24 cellular contexts compared by ENCODE assay signal in the genomic region with DNA sequence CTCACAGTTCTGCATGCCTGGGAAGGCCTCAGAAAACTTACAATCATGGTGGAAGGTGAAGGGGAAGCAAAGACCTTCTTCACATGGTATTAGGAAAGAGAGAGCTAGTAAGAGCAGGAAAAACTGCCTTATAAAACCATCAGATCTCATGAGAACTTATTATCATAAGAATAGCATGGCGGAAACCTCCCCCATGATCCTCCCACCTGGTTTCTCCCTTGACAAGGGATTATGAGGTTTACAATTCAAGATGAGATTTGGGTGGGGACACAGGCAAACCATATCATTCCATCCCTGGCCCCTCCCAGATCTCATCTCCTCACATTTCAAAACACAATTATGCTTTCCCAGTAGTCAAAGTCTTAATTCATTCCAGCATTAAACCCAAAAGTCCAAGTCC.
"Had no signal": no experiment of that assay in that cellular context is flagged by ENCODE, and none has a peak within 500 bp of the region (broad histone marks: within the 10 kb centered on the region; RNA-seq: fewer than 3 reads in every experiment).

No MANE protein-coding gene starts in this region.

- ATAC-seq: stimulated activated effector memory CD8-positive, alpha-beta T cell treated with anti-CD3 and anti-CD28 coated beads, Interleukin-12 subunit alpha, Interleukin-12 subunit beta, amount 100 ng/mL, for 72 hours; stimulated activated memory B cell treated with anti-CD40 and anti-IgM and Interleukin-4, amounts not matched to agents 10 μg/mL and 1 μg/mL and 100 μg/mL, for 72 hours; stimulated activated naive B cell treated with anti-CD40 and anti-IgM and Interleukin-4, amounts not matched to agents 10 μg/mL and 1 μg/mL and 100 μg/mL, for 72 hours; stimulated activated naive CD8-positive, alpha-beta T cell treated with anti-CD3 and anti-CD28 coated beads, Interleukin-15, amount 100 ng/mL, for 72 hours; stimulated activated naive CD8-positive, alpha-beta T cell treated with anti-CD3 and anti-CD28 coated beads, Interleukin-15, Interleukin-2, amounts not matched to agents 100 U/mL and 50 U/mL, for 24 hours; upper lobe of right lung had no signal

- DNase-seq: stimulated activated CD4-positive, alpha-beta T cell treated with anti-CD3 and anti-CD28 coated beads, Interleukin-2, amount 100 ng/mL, for 48 hours; stimulated activated CD4-positive, alpha-beta T cell treated with anti-CD3 and anti-CD28 coated beads, Interleukin-4, amount 100 ng/mL, for 1 hour; stimulated activated CD4-positive, alpha-beta T cell treated with anti-CD3 and anti-CD28 coated beads, Interleukin-4, amount 100 ng/mL, for 24 hours; stimulated activated CD4-positive, alpha-beta T cell treated with anti-CD3 and anti-CD28 coated beads, Interleukin-4, amount 100 ng/mL, for 4 hours; stimulated activated CD8-positive, alpha-beta memory T cell treated with anti-CD3 and anti-CD28 coated beads, Interleukin-4, amount 100 ng/mL, for 48 hours; stimulated activated naive B cell treated with anti-CD40 and anti-IgM and Interleukin-4, amounts not matched to agents 10 μg/mL and 1 μg/mL and 100 μg/mL, for 72 hours; stimulated activated naive CD4-positive, alpha-beta T cell; stimulated activated naive CD4-positive, alpha-beta T cell treated with Interleukin-2 at 50 U/mL for 16 hours; stimulated activated naive CD8-positive, alpha-beta T cell treated with anti-CD3 and anti-CD28 coated beads, Interleukin-15, amount 100 ng/mL, for 72 hours; stimulated activated naive CD8-positive, alpha-beta T cell treated with anti-CD3 and anti-CD28 coated beads, Interleukin-15, Interleukin-2, amounts not matched to agents 100 U/mL and 50 U/mL, for 24 hours; stomach; substantia nigra; testis; thyroid gland; tibial artery; transverse colon; trophoblast cell; upper lobe of left lung; upper lobe of right lung; uterus had no signal

- H3K36me3 Mint-ChIP-seq: stimulated activated effector memory CD8-positive, alpha-beta T cell treated with anti-CD3 and anti-CD28 coated beads, Interleukin-12 subunit alpha, Interleukin-12 subunit beta, amount 100 ng/mL, for 72 hours; stimulated activated memory B cell treated with anti-CD40 and anti-IgM and Interleukin-4, amounts not matched to agents 10 μg/mL and 1 μg/mL and 100 μg/mL, for 72 hours had no signal

- H3K9me3 Mint-ChIP-seq: stimulated activated effector memory CD8-positive, alpha-beta T cell treated with anti-CD3 and anti-CD28 coated beads, Interleukin-12 subunit alpha, Interleukin-12 subunit beta, amount 100 ng/mL, for 72 hours; stimulated activated memory B cell treated with anti-CD40 and anti-IgM and Interleukin-4, amounts not matched to agents 10 μg/mL and 1 μg/mL and 100 μg/mL, for 72 hours; stimulated activated naive CD8-positive, alpha-beta T cell treated with anti-CD3 and anti-CD28 coated beads, Interleukin-15, amount 100 ng/mL, for 72 hours; stimulated activated naive CD8-positive, alpha-beta T cell treated with anti-CD3 and anti-CD28 coated beads, Interleukin-15, Interleukin-2, amounts not matched to agents 100 ng/mL and 50 ng/mL, for 24 hours; type B pancreatic cell had no signal

- H3K4me3 Mint-ChIP-seq: stimulated activated effector memory CD8-positive, alpha-beta T cell treated with anti-CD3 and anti-CD28 coated beads, Interleukin-12 subunit alpha, Interleukin-12 subunit beta, amount 100 ng/mL, for 72 hours; stimulated activated memory B cell treated with anti-CD40 and anti-IgM and Interleukin-4, amounts not matched to agents 10 μg/mL and 1 μg/mL and 100 μg/mL, for 72 hours; stimulated activated naive B cell treated with anti-CD40 and anti-IgM and Interleukin-4, amounts not matched to agents 10 μg/mL and 1 μg/mL and 100 μg/mL, for 72 hours; stimulated activated naive CD8-positive, alpha-beta T cell treated with anti-CD3 and anti-CD28 coated beads, Interleukin-15, amount 100 ng/mL, for 72 hours; stimulated activated naive CD8-positive, alpha-beta T cell treated with anti-CD3 and anti-CD28 coated beads, Interleukin-15, Interleukin-2, amounts not matched to agents 100 ng/mL and 50 ng/mL, for 24 hours; type B pancreatic cell had no signal

- H3K27ac Mint-ChIP-seq: stimulated activated effector memory CD8-positive, alpha-beta T cell treated with anti-CD3 and anti-CD28 coated beads, Interleukin-12 subunit alpha, Interleukin-12 subunit beta, amount 100 ng/mL, for 72 hours; stimulated activated memory B cell treated with anti-CD40 and anti-IgM and Interleukin-4, amounts not matched to agents 10 μg/mL and 1 μg/mL and 100 μg/mL, for 72 hours; stimulated activated naive B cell treated with anti-CD40 and anti-IgM and Interleukin-4, amounts not matched to agents 10 μg/mL and 1 μg/mL and 100 μg/mL, for 72 hours; stimulated activated naive CD8-positive, alpha-beta T cell treated with anti-CD3 and anti-CD28 coated beads, Interleukin-15, amount 100 ng/mL, for 72 hours; stimulated activated naive CD8-positive, alpha-beta T cell treated with anti-CD3 and anti-CD28 coated beads, Interleukin-15, Interleukin-2, amounts not matched to agents 100 ng/mL and 50 ng/mL, for 24 hours; type B pancreatic cell had no signal

- H3K27me3 Mint-ChIP-seq: stimulated activated memory B cell treated with anti-CD40 and anti-IgM and Interleukin-4, amounts not matched to agents 10 μg/mL and 1 μg/mL and 100 μg/mL, for 72 hours; stimulated activated naive B cell treated with anti-CD40 and anti-IgM and Interleukin-4, amounts not matched to agents 10 μg/mL and 1 μg/mL and 100 μg/mL, for 72 hours; stimulated activated naive CD8-positive, alpha-beta T cell treated with anti-CD3 and anti-CD28 coated beads, Interleukin-15, amount 100 ng/mL, for 72 hours; stimulated activated naive CD8-positive, alpha-beta T cell treated with anti-CD3 and anti-CD28 coated beads, Interleukin-15, Interleukin-2, amounts not matched to agents 100 ng/mL and 50 ng/mL, for 24 hours; type B pancreatic cell had no signal

- H3K4me1 Mint-ChIP-seq: stimulated activated effector memory CD8-positive, alpha-beta T cell treated with anti-CD3 and anti-CD28 coated beads, Interleukin-12 subunit alpha, Interleukin-12 subunit beta, amount 100 ng/mL, for 72 hours; stimulated activated memory B cell treated with anti-CD40 and anti-IgM and Interleukin-4, amounts not matched to agents 10 μg/mL and 1 μg/mL and 100 μg/mL, for 72 hours; stimulated activated naive B cell treated with anti-CD40 and anti-IgM and Interleukin-4, amounts not matched to agents 10 μg/mL and 1 μg/mL and 100 μg/mL, for 72 hours; stimulated activated naive CD8-positive, alpha-beta T cell treated with anti-CD3 and anti-CD28 coated beads, Interleukin-15, amount 100 ng/mL, for 72 hours had no signal
